In genomic region chr20:53162251-53162835, GRCh38 we compare ENCODE assay signal across 9 cellular contexts.
DNase-seq lines count a peak whose midpoint lies in the region; ATAC-seq, FAIRE-seq and TF ChIP-seq lines count a peak whose summit lies in the region.
"Had no signal": no experiment of that assay in that cellular context is flagged by ENCODE, and none has a peak within 500 bp of the region (broad histone marks: within the 10 kb centered on the region; RNA-seq: fewer than 3 reads in every experiment).

No MANE protein-coding gene starts in this region.

- POLR2A ChIA-PET in GM12878 (lab: Charles Lee): no interaction called here

- no peak overlapping the region for H3K4me3 ChIP-seq in GM12878
- H3K4me3 ChIP-seq in left lung: no peak overlapping the region

- SMC1A ChIA-PET in GM12878 (lab: Charles Lee; ENCODE audit: uncharacterized antibody, unreplicated experiment): no interaction called here

- H2AFZ ChIP-seq in GM12878 (ENCODE audit: control insufficient read depth, low read depth, low read length): no peak overlapping the region

- H3K79me2 ChIP-seq in GM12878 (ENCODE audit: control insufficient read depth, insufficient read depth, low read length): no peaks in the 10 kb centered on the region

- 6% methylated on average over 13 of the region's 13 CpGs for WGBS in GM12878 (ENCODE audit: insufficient coverage, insufficient replicate concordance, low lambda C conversion rate, missing lambda C conversion rate)

- in situ Hi-C loops in GM12878 (cut with MboI): no loop called here

- no peak overlapping the region for H3K4me2 ChIP-seq in GM12878 (ENCODE audit: control insufficient read depth, insufficient read depth)

- peak; percentile 54 for DNase-seq in GM04503 (ENCODE audit: low read depth)
- peak; percentile 29 for DNase-seq in NCI-H146 treated with DMSO at 0.1 percent for 48 hours (lab: John Stamatoyannopoulos, UW; ENCODE audit: unreplicated experiment)
- no peak for DNase-seq in GM12878 (ENCODE audit: low read depth, low spot score)
- no peak for DNase-seq in left lung
- no peak for DNase-seq in activated CD8-positive, alpha-beta memory T cell treated with anti-CD3 and anti-CD28 coated beads for 24 hours
- no peak for DNase-seq in head of caudate nucleus

- H3K9ac ChIP-seq in GM12878 (ENCODE audit: control insufficient read depth, insufficient read depth, low read length): no peak overlapping the region

- no peak for TF ChIP-seq EP300 in GM12878 (IDR thresholded peaks at IDR 0.05; ENCODE audit: borderline replicate concordance in 1 of 2, control insufficient read depth in 1 of 2, low read depth in 2 of 2, low read length in 2 of 2)

- TF ChIP-seq RAD21 in GM12878 (IDR thresholded peaks at IDR 0.05; ENCODE audit: insufficient read depth, low read depth, low read length): no peak

- H3K9me3 ChIP-seq in GM12878 (replicated peaks; ENCODE audit: control insufficient read depth, insufficient read depth, low read length) (peaks cover 4% of the 10 kb centered on the region; the same call in 2 of the 3 replicates), left lung (no peaks in the 10 kb centered on the region)
- H3K9me3 ChIP-seq: neutrophil had no signal

- intact Hi-C loops in GM12878 (cut with micrococcal nuclease; ENCODE audit: unreplicated experiment) (no loop called here), left lung (cut with DNase I) (no loop called here), head of caudate nucleus (cut with DNase I) (no loop called here)

- H4K20me1 ChIP-seq in GM12878 (ENCODE audit: control insufficient read depth, insufficient read depth): no peaks in the 10 kb centered on the region

- TF ChIP-seq POLR2A in GM12878 (IDR thresholded peaks at IDR 0.05; ENCODE audit: low read depth, low read length): no peak

- H3K27ac ChIP-seq in GM12878 (ENCODE audit: control insufficient read depth, insufficient read depth) (no peak overlapping the region), left lung (no peak overlapping the region)
- H3K27ac ChIP-seq: neutrophil had no signal

- peaks cover 14% of the 10 kb centered on the region for H3K4me1 ChIP-seq in GM12878 (ENCODE audit: control insufficient read depth, insufficient read depth, low read length)
- no peaks in the 10 kb centered on the region for H3K4me1 ChIP-seq in left lung

- no peak for TF ChIP-seq CTCF in GM12878 (IDR thresholded peaks at IDR 0.05 in 2 of 3, conservative IDR thresholded peaks at IDR 0.05 in 1 of 3; ENCODE audit: control insufficient read depth in 2 of 3, extremely low read depth in 1 of 3, insufficient read depth in 1 of 3, low read depth in 3 of 3, low read length in 3 of 3)
- TF ChIP-seq CTCF in left lung (IDR thresholded peaks at IDR 0.05): no peak

- BruUV-seq in GM12878 (replicated peaks; lab: Mats Ljungman, UMichigan): no TSS peak

- RAD21 ChIA-PET in GM12878 (lab: Charles Lee; ENCODE audit: unreplicated experiment): no interaction called here

- CTCF ChIA-PET in GM12878 (lab: Yijun Ruan, JAX): no interaction called here

- H3K27me3 ChIP-seq in GM12878 (replicated peaks in 1 of 2; ENCODE audit: control insufficient read depth in 2 of 2, insufficient read depth in 2 of 2, low read length in 1 of 2): no peaks in the 10 kb centered on the region
- no peaks in the 10 kb centered on the region for H3K27me3 ChIP-seq in left lung

- ATAC-seq in GM12878 (no peak), left lung (peak; percentile 60), HG03039 (IDR thresholded peaks at IDR 0.05; ENCODE audit: unreplicated experiment) (no peak), GM19463 (IDR thresholded peaks at IDR 0.05; ENCODE audit: unreplicated experiment) (no peak)

- H3K36me3 ChIP-seq in GM12878 (ENCODE audit: control insufficient read depth in 2 of 2, insufficient read depth in 2 of 2, low read length in 1 of 2) (no peaks in the 10 kb centered on the region), left lung (no peaks in the 10 kb centered on the region)
- H3K36me3 ChIP-seq: neutrophil had no signal

- FAIRE-seq in GM12878 (lab: Jason Lieb, UNC): no peak

TF ChIP-seq in GM12878, 131 proteins besides CTCF, POLR2A, EP300 and RAD21:
- TF ChIP-seq ZNF622 (IDR thresholded peaks at IDR 0.05): no peak
- no peak for TF ChIP-seq BMI1 (IDR thresholded peaks at IDR 0.05; ENCODE audit: borderline replicate concordance)
- no peak for TF ChIP-seq NR2F1 (conservative IDR thresholded peaks at IDR 0.05)
- TF ChIP-seq BACH1 (IDR thresholded peaks at IDR 0.05; ENCODE audit: borderline replicate concordance): no peak
- TF ChIP-seq ZBED1 (IDR thresholded peaks at IDR 0.05; ENCODE audit: borderline replicate concordance): no peak
- no peak for TF ChIP-seq GABPA (IDR thresholded peaks at IDR 0.05; ENCODE audit: low read depth)
- TF ChIP-seq GATAD2B (conservative IDR thresholded peaks at IDR 0.05; ENCODE audit: low read depth): no peak
- TF ChIP-seq PRDM15 (CRISPR knock-in tag; IDR thresholded peaks at IDR 0.05): no peak
- no peak for TF ChIP-seq IRF5 (IDR thresholded peaks at IDR 0.05; ENCODE audit: borderline replicate concordance)
- TF ChIP-seq ATF2 (IDR thresholded peaks at IDR 0.05; ENCODE audit: low read length): 0 out of 2 replicates have a peak, but pooled peaks have one; percentile 25
- peak; percentile 47; the same call in 1 of the 2 replicates for TF ChIP-seq SPI1 (IDR thresholded peaks at IDR 0.05; ENCODE audit: borderline replicate concordance, insufficient read depth, low read depth, low read length)
- TF ChIP-seq SREBF2 (IDR thresholded peaks at IDR 0.05; ENCODE audit: low read length): no peak
- no peak for TF ChIP-seq SREBF1 (IDR thresholded peaks at IDR 0.05; ENCODE audit: low read length)
- peak in 1 of 2 experiments; percentile 16; a peak in 1 of 4 replicates for TF ChIP-seq IKZF2 (IDR thresholded peaks at IDR 0.05)
- no peak for TF ChIP-seq ATF3 (IDR thresholded peaks at IDR 0.05; ENCODE audit: borderline replicate concordance, extremely low read depth, low read depth, low read length)
- TF ChIP-seq TCF12 (IDR thresholded peaks at IDR 0.05; ENCODE audit: low read depth, low read length): no peak

Comparison
In these comparisons a context has a peak if more than half of its experiments do, and no peak if none do; other contexts are left out.
1. DNase-seq: peak in GM04503 (single experiment) and NCI-H146 treated with DMSO at 0.1 percent for 48 hours (single experiment); none in GM12878 (single experiment), left lung (0 of 2), activated CD8-positive, alpha-beta memory T cell treated with anti-CD3 and anti-CD28 coated beads for 24 hours (single experiment) and head of caudate nucleus (0 of 42).